9 cellular contexts compared by ENCODE assay signal in the genomic region with DNA sequence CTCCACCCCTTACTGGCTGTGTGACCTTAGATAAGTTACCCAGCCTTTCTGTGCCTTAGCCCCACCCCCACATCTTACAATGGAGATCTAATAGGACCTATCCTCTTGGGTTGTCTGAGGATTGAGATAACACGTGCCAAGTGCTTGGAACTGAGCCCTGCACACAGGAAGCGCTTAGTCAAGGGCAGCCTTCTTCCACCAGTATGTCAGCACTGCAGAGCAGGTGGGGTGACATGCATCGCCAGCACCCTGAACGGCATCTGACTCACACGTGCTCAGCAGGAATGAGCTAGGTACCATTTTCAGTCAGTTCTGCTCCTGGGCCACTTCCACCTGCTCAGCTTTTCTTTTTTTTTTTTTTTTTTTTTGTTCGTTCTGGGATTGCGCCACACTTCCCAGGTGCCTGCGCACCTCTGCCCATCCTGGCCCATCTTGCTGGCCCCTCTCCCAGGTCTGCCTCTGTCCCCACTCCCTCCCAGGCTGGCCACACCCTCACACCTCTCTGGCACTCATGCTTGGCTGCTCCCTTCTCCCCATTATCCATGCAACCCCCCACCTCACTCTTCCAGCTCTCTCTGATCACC. TPM values are rescaled to one million over a fixed set of nuclear protein-coding genes. Genes with fewer than 3 reads are reported as not detected.
DNase-seq lines count a peak whose midpoint lies in the region; ATAC-seq, FAIRE-seq and TF ChIP-seq lines count a peak whose summit lies in the region.
"Had no signal": no experiment of that assay in that cellular context is flagged by ENCODE, and none has a peak within 500 bp of the region (broad histone marks: within the 10 kb centered on the region; RNA-seq: fewer than 3 reads in every experiment).

No MANE protein-coding gene starts in this region.

- WGBS in GM12878 (ENCODE audit: insufficient coverage, insufficient replicate concordance, low lambda C conversion rate, missing lambda C conversion rate), result 26% methylated on average over 5 of the region's 8 CpGs

- no peak overlapping the region for H3K4me3 ChIP-seq in BLaER1
- H3K4me3 ChIP-seq in GM12878, result no peak overlapping the region

- no peak for FAIRE-seq in GM12878 (lab: Jason Lieb, UNC)

- TF ChIP-seq CTCF in GM12878 (IDR thresholded peaks at IDR 0.05 in 2 of 3, conservative IDR thresholded peaks at IDR 0.05 in 1 of 3; ENCODE audit: control insufficient read depth in 2 of 3, extremely low read depth in 1 of 3, insufficient read depth in 1 of 3, low read depth in 3 of 3, low read length in 3 of 3), result no peak

- ATAC-seq in GM19351 (IDR thresholded peaks at IDR 0.05; ENCODE audit: unreplicated experiment) (peak; percentile 60), GM12878 (peak; percentile 77), HG03520 (IDR thresholded peaks at IDR 0.05; ENCODE audit: unreplicated experiment) (no peak)

- in situ Hi-C loops in GM12878 (cut with MboI), result no loop called here

- no peak for TF ChIP-seq RAD21 in GM12878 (IDR thresholded peaks at IDR 0.05; ENCODE audit: insufficient read depth, low read depth, low read length)

- RAD21 ChIA-PET in GM12878 (lab: Charles Lee; ENCODE audit: unreplicated experiment), result interaction anchor here (0.9 to 1.4 kb wide), 3 partner anchors 14 to 52 kb away, joined by 3 to 4 read pairs (median 3); no protein-coding TSS in a partner anchor

- TF ChIP-seq EP300 in GM12878 (IDR thresholded peaks at IDR 0.05; ENCODE audit: borderline replicate concordance in 1 of 2, control insufficient read depth in 1 of 2, low read depth in 2 of 2, low read length in 2 of 2), result no peak

- H3K36me3 ChIP-seq in BLaER1 (peaks cover 42% of the 10 kb centered on the region), GM12878 (ENCODE audit: control insufficient read depth in 2 of 2, insufficient read depth in 2 of 2, low read length in 1 of 2) (peaks cover 1 to 3% of the 10 kb centered on the region in 2 experiments; a peak in 3 of 4 replicates)
- H3K36me3 ChIP-seq: neutrophil had no signal

- H3K27ac ChIP-seq in BLaER1 (no peak overlapping the region), GM12878 (ENCODE audit: control insufficient read depth, insufficient read depth) (no peak overlapping the region)
- H3K27ac ChIP-seq: neutrophil had no signal

- H3K9ac ChIP-seq in BLaER1 (no peak overlapping the region), GM12878 (ENCODE audit: control insufficient read depth, insufficient read depth, low read length) (no peak overlapping the region)

- POLR2A ChIA-PET in GM12878 (lab: Charles Lee), result interaction anchor here (0.6 to 0.7 kb wide), 6 partner anchors 13 to 1329 kb away, joined by 3 to 5 read pairs (median 4); no protein-coding TSS in a partner anchor

- no TSS peak for BruUV-seq in GM12878 (replicated peaks; lab: Mats Ljungman, UMichigan)

- H3K4me1 ChIP-seq in BLaER1 (peaks cover 31% of the 10 kb centered on the region), GM12878 (ENCODE audit: control insufficient read depth, insufficient read depth, low read length) (peaks cover 17% of the 10 kb centered on the region)

- H3K4me2 ChIP-seq in BLaER1, result peak overlapping the region; percentile 43
- no peak overlapping the region; the same call in 1 of the 2 replicates for H3K4me2 ChIP-seq in GM12878 (ENCODE audit: control insufficient read depth, insufficient read depth)

- H3K9me3 ChIP-seq in BLaER1, result peaks cover 19% of the 10 kb centered on the region
- peaks cover 6% of the 10 kb centered on the region; the same call in 2 of the 3 replicates for H3K9me3 ChIP-seq in GM12878 (replicated peaks; ENCODE audit: control insufficient read depth, insufficient read depth, low read length)
- H3K9me3 ChIP-seq: neutrophil had no signal

- no peak overlapping the region for H2AFZ ChIP-seq in GM12878 (ENCODE audit: control insufficient read depth, low read depth, low read length)

- no peaks in the 10 kb centered on the region for H4K20me1 ChIP-seq in BLaER1
- no peaks in the 10 kb centered on the region for H4K20me1 ChIP-seq in GM12878 (ENCODE audit: control insufficient read depth, insufficient read depth)

- no peak for TF ChIP-seq POLR2A in GM12878 (IDR thresholded peaks at IDR 0.05; ENCODE audit: low read depth, low read length)

- intact Hi-C loops in GM12878 (cut with micrococcal nuclease; ENCODE audit: unreplicated experiment), result no loop called here

- DNase-seq in M059J (ENCODE audit: low read depth) (peak; percentile 79), GM12878 (ENCODE audit: low read depth, low spot score) (no peak), midbrain (lab: John Stamatoyannopoulos, UW) (no peak), cortex of kidney (lab: John Stamatoyannopoulos, UW) (no peak)
- DNase-seq in stimulated activated CD4-positive, alpha-beta T cell treated with anti-CD3 and anti-CD28 coated beads, Interleukin-4, amount 100 ng/mL, for 48 hours (ENCODE audit: low read depth in 2 of 2), result peak; percentile 40 to 46

- H3K27me3 ChIP-seq in BLaER1, result no peaks in the 10 kb centered on the region
- no peaks in the 10 kb centered on the region for H3K27me3 ChIP-seq in GM12878 (replicated peaks in 1 of 2; ENCODE audit: control insufficient read depth in 2 of 2, insufficient read depth in 2 of 2, low read length in 1 of 2)

- CTCF ChIA-PET in GM12878 (lab: Yijun Ruan, JAX), result no interaction called here

- SMC1A ChIA-PET in GM12878 (lab: Charles Lee; ENCODE audit: uncharacterized antibody, unreplicated experiment), result interaction anchor here (1.3 to 1.8 kb wide), 3 partner anchors 19 to 54 kb away, joined by 3 to 4 read pairs (median 3); no protein-coding TSS in a partner anchor

- H3K79me2 ChIP-seq in GM12878 (ENCODE audit: control insufficient read depth, insufficient read depth, low read length), result no peaks in the 10 kb centered on the region

TF ChIP-seq in GM12878, 131 proteins besides CTCF, POLR2A, EP300 and RAD21:
- TF ChIP-seq HDAC2 (IDR thresholded peaks at IDR 0.05) (no peak), PML (IDR thresholded peaks at IDR 0.05; ENCODE audit: low read length) (no peak), TCF12 (IDR thresholded peaks at IDR 0.05; ENCODE audit: low read depth, low read length) (0 out of 2 replicates have a peak, but pooled peaks have one; percentile 30), TCF3 (IDR thresholded peaks at IDR 0.05; ENCODE audit: borderline replicate concordance, insufficient read depth, low read depth, low read length) (0 out of 2 replicates have a peak, but pooled peaks have one; percentile 51), BHLHE40 (IDR thresholded peaks at IDR 0.05; ENCODE audit: borderline replicate concordance in 1 of 2, low read depth in 2 of 2, low read length in 1 of 2) (peak; percentile 56 to 74)

RNA-seq across cellular contexts. Expression of gene LGMN, which starts 19.6 kb away (rescaled TPM):
- 56.7 and 62.0 TPM in 2 replicates for total RNA-seq in M059J (2014; rRNA removed; shearing (Covaris generic))
- 344 and 379 TPM in 2 replicates for total RNA-seq in GM12878 (2013; cell fraction: nucleolus; rRNA removed)
- total RNA-seq in GM12878 (2014; rRNA removed) (3.7 and 4.2 TPM in 2 replicates), GM12878 (2014; rRNA removed; fragmentation: Illumina TruSeq; extraction: Trizol) (2.6 and 3.4 TPM in 2 replicates), GM12878 (2021) (3.3 and 3.5 TPM in 2 replicates)
- 39.2 TPM for polyA plus RNA-seq in GM12878 (2011; ENCODE audit: low read depth)
- polyA plus RNA-seq in GM12878 (2011; rRNA removed) (134 and 192 TPM in 2 replicates), GM12878 (2014; fragmentation: Illumina TruSeq; extraction: Trizol) (4.3 and 4.4 TPM in 2 replicates), GM12878 (2014; fragmentation: Nextera tagmentation; extraction: Ambion mirVana) (1 to 10 TPM in 1 of 2 experiments, under 1 TPM in 1; 0.71 to 1.1 TPM), GM12878 (2014; rRNA removed) (3.4 and 3.9 TPM in 2 replicates), GM12878 (2016; fragmentation: Nextera tagmentation; extraction: Ambion mirVana) (10 to 100 TPM; 11.1 to 11.3 TPM)
- 157 and 254 TPM in 2 replicates for polyA plus RNA-seq in GM12878 (2011; cell fraction: cytosol; rRNA removed)
- 130 and 231 TPM in 2 replicates for polyA plus RNA-seq in GM12878 (2011; cell fraction: nucleus; rRNA removed)
- polyA plus RNA-seq in GM12878 (2012), result 66.3 and 79.3 TPM in 2 replicates
- polyA minus RNA-seq in GM12878 (2011; rRNA and poly(A)+ RNA removed), result 119 and 127 TPM in 2 replicates
- polyA minus RNA-seq in GM12878 (2011; cell fraction: cytosol; rRNA and poly(A)+ RNA removed), result 25.0 and 25.4 TPM in 2 replicates
- polyA minus RNA-seq in GM12878 (2011; cell fraction: nucleus; rRNA and poly(A)+ RNA removed), result 37.6 and 39.7 TPM in 2 replicates

Comparison
In these comparisons a context has a peak if more than half of its experiments do, and no peak if none do; other contexts are left out.
1. DNase-seq: peak in M059J (single experiment) and stimulated activated CD4-positive, alpha-beta T cell treated with anti-CD3 and anti-CD28 coated beads, Interleukin-4, amount 100 ng/mL, for 48 hours (2 of 2); none in GM12878 (single experiment), midbrain (single experiment) and cortex of kidney (single experiment).